ENCODE assay signal across 34 cellular contexts in the genomic region with DNA sequence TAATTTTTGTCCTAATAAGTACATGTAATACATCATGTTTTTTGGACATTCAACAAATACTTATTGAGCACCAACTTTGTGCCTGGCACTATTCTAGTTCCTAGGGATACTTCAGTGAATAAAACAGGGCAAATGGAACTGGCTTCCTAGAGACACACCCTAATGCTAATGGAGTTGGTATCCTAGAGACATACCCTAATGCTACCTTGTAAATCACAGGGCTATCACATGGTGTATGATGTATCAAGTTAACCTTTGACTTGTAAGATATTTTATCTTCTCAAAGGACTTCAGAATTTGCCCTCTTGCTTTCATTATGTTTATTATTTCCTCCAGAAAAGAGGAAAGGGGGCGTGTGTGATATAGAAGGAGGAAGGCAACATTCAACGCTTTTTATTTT.
"Had no signal": no experiment of that assay in that cellular context is flagged by ENCODE, and none has a peak within 500 bp of the region (broad histone marks: within the 10 kb centered on the region; RNA-seq: fewer than 3 reads in every experiment).

No MANE protein-coding gene starts in this region.

- H3K27ac ChIP-seq: cardiac muscle cell, VCaP had no signal

- H3K4me1 ChIP-seq: Peyer's patch had no signal

- H3K9me3 ChIP-seq: Peyer's patch had no signal

- H3K36me3 ChIP-seq: cardiac muscle cell, Peyer's patch had no signal

- H3K4me3 ChIP-seq: cardiac muscle cell, Peyer's patch had no signal

- DNase-seq: activated CD4-positive, alpha-beta T cell treated with anti-CD3 and anti-CD28 coated beads for 1 hour; activated CD4-positive, alpha-beta T cell treated with anti-CD3 and anti-CD28 coated beads for 48 hours; activated CD4-positive, CD25-positive, alpha-beta regulatory T cell; activated CD8-positive, alpha-beta T cell treated with anti-CD3 and anti-CD28 coated beads for 36 hours; activated effector memory CD4-positive, alpha-beta T cell treated with anti-CD3 and anti-CD28 coated beads, Interleukin-2, amount 50 U/mL, for 16 hours; activated naive CD4-positive, alpha-beta T cell; activated naive CD4-positive, alpha-beta T cell treated with anti-CD3 and anti-CD28 coated beads, Interleukin-2, amount 50 U/mL, for 16 hours; activated naive CD8-positive, alpha-beta T cell treated with anti-CD3 and anti-CD28 coated beads for 36 hours; activated T-cell treated with anti-CD3 and anti-CD28 coated beads, Interleukin-2, amount 50 U/mL, for 1 hour; activated T-cell treated with anti-CD3 and anti-CD28 coated beads, Interleukin-2, amount 50 U/mL, for 72 hours; amniotic stem cell; aorta; Karpas-422; KBM-7; NCI-H1105 treated with DMSO at 0.1 percent for 48 hours; NCI-H1436; NCI-H1694; NCI-H1930; NCI-H2081 treated with DMSO at 0.1 percent for 48 hours; NCI-H2171; NCI-H510A; NCI-H526; NK-92 treated with Interleukin-12 subunit alpha and Interleukin-12 subunit beta, amount 100 ng/mL, for 24 hours; PC-3; Peyer's patch; RPMI8226; SIG-M5; SW 1271; T-helper 1 cell; T-helper 2 cell; T-helper 9 cell had no signal

- H3K27me3 ChIP-seq: cardiac muscle cell, Peyer's patch had no signal

- ATAC-seq: activated CD8-positive, alpha-beta T cell treated with anti-CD3 and anti-CD28 coated beads for 36 hours; activated T-cell treated with anti-CD3 and anti-CD28 coated beads, Interleukin-2, amount 50 U/mL, for 72 hours; activated T-helper 17 cell treated with anti-CD3 and anti-CD28 coated beads, Interleukin-2, amount 50 U/mL, for 72 hours; PC-3 had no signal
